ENCODE assay signal across 9 cellular contexts in the genomic region with DNA sequence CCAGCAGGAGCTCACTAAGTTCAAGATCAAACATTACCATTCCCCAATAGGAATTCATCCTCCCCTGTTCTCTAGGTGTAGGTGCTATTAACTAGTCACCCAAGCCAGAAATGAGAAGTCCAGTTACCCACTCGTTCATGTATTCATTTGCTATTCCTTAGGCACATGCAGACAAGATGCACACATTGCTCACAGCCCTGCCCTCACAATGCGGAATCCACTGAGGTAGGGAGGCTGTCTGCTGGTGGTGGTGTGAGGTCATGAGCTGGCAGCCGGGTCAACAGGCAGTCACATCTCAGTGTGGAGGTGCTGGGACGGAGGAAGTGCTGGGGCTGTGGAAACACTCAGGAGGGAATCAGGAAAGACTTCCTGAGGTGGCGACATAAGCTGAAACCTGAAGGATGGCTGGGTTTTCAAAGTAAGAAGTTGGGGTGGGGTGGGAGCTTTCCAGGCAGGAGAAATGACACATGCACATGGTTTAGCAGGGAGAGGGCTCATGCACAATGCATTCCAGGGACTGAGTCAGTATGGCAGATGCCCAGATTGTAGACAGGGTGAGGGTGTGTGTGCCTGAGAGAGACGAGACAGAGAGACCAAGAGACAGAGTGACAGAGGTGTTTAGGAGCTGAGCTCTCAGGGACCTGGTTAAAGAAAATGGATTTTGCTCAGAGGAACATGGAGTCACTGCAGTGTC.
DNase-seq lines count a peak whose midpoint lies in the region; ATAC-seq and TF ChIP-seq lines count a peak whose summit lies in the region.
"Had no signal": no experiment of that assay in that cellular context is flagged by ENCODE, and none has a peak within 500 bp of the region (broad histone marks: within the 10 kb centered on the region; RNA-seq: fewer than 3 reads in every experiment).

No MANE protein-coding gene starts in this region.

- WGBS in GM23248 (ENCODE audit: low coverage in 1 of 2, low lambda C conversion rate in 2 of 2, missing lambda C conversion rate in 2 of 2), 2 experiments, result 11 to 12% methylated on average over 6 of the region's 6 CpGs
- 79% methylated on average over 6 of the region's 6 CpGs for WGBS in hepatocyte (ENCODE audit: low lambda C conversion rate, missing lambda C conversion rate)

- peaks cover 20% of the 10 kb centered on the region for H3K4me1 ChIP-seq in GM23248 (ENCODE audit: insufficient read depth)
- H3K4me1 ChIP-seq in RWPE2 (ENCODE audit: insufficient read depth, poor library complexity, severe bottlenecking), result peaks cover 13% of the 10 kb centered on the region
- no peaks in the 10 kb centered on the region for H3K4me1 ChIP-seq in hepatocyte (ENCODE audit: insufficient read depth)
- H3K4me1 ChIP-seq in SJCRH30, result no peaks in the 10 kb centered on the region

- H3K27me3 ChIP-seq in GM23248 (replicated peaks; ENCODE audit: insufficient read depth) (no peaks in the 10 kb centered on the region), RWPE2 (ENCODE audit: insufficient read depth, poor library complexity, severe bottlenecking) (no peaks in the 10 kb centered on the region), hepatocyte (no peaks in the 10 kb centered on the region), SJCRH30 (no peaks in the 10 kb centered on the region)
- H3K27me3 ChIP-seq: heart left ventricle had no signal

- no peak for TF ChIP-seq CTCF in RWPE2 (IDR thresholded peaks at IDR 0.05; ENCODE audit: poor library complexity, severe bottlenecking)
- no peak for TF ChIP-seq CTCF in retinal pigment epithelial cell (conservative IDR thresholded peaks at IDR 0.05; ENCODE audit: low read depth, low read length)
- no peak for TF ChIP-seq CTCF in hepatocyte (IDR thresholded peaks at IDR 0.05; ENCODE audit: poor library complexity)

- H3K4me3 ChIP-seq in GM23248, result peak overlapping the region; percentile 14; the same call in 1 of the 2 replicates
- H3K4me3 ChIP-seq in RWPE2 (ENCODE audit: severe bottlenecking), result no peak overlapping the region
- no peak overlapping the region for H3K4me3 ChIP-seq in retinal pigment epithelial cell (ENCODE audit: low read length)
- no peak overlapping the region for H3K4me3 ChIP-seq in hepatocyte
- no peak overlapping the region for H3K4me3 ChIP-seq in SJCRH30
- H3K4me3 ChIP-seq: heart left ventricle had no signal

- H3K4me2 ChIP-seq in GM23248 (ENCODE audit: unreplicated experiment) (peak overlapping the region; percentile 48), hepatocyte (no peak overlapping the region)

- peak overlapping the region; percentile 36; the same call in 1 of the 2 replicates for H2AFZ ChIP-seq in GM23248
- no peak overlapping the region for H2AFZ ChIP-seq in hepatocyte

- no peaks in the 10 kb centered on the region for H3K79me2 ChIP-seq in GM23248 (ENCODE audit: insufficient read depth)
- no peaks in the 10 kb centered on the region for H3K79me2 ChIP-seq in hepatocyte

- DNase-seq in GM23248 (peak; percentile 94), RWPE2 (ENCODE audit: low spot score) (no peak), fibroblast of gingiva (ENCODE audit: low read depth) (peak; percentile 71), retinal pigment epithelial cell (ENCODE audit: low read depth) (peak; percentile 32), OCI-M1 (lab: John Stamatoyannopoulos, UW) (no peak), hepatocyte (ENCODE audit: low spot score) (no peak), T-helper 1 cell (no peak), SJCRH30 (no peak)
- DNase-seq: heart left ventricle had no signal

- H3K9ac ChIP-seq in GM23248, result peak overlapping the region; percentile 52

- H4K20me1 ChIP-seq in GM23248 (ENCODE audit: insufficient read depth) (no peaks in the 10 kb centered on the region), hepatocyte (ENCODE audit: insufficient read depth, poor library complexity, severe bottlenecking) (no peaks in the 10 kb centered on the region)

- ATAC-seq in RWPE2 (ENCODE audit: low read depth), result peak; percentile 99

- peaks cover 13% of the 10 kb centered on the region for H3F3A ChIP-seq in GM23248 (ENCODE audit: insufficient read depth)

- H3K9me3 ChIP-seq in GM23248 (ENCODE audit: low read depth) (no peaks in the 10 kb centered on the region), RWPE2 (ENCODE audit: severe bottlenecking) (no peaks in the 10 kb centered on the region), hepatocyte (ENCODE audit: low read depth) (no peaks in the 10 kb centered on the region), SJCRH30 (replicated peaks) (no peaks in the 10 kb centered on the region)

- no peaks in the 10 kb centered on the region for H3K36me3 ChIP-seq in GM23248 (ENCODE audit: low read depth)
- no peaks in the 10 kb centered on the region for H3K36me3 ChIP-seq in RWPE2 (ENCODE audit: low read depth)
- no peaks in the 10 kb centered on the region for H3K36me3 ChIP-seq in hepatocyte (replicated peaks; ENCODE audit: insufficient read depth, low read depth)
- H3K36me3 ChIP-seq in SJCRH30, result no peaks in the 10 kb centered on the region
- H3K36me3 ChIP-seq: heart left ventricle had no signal

- H3K27ac ChIP-seq in GM23248 (peak overlapping the region; percentile 74), RWPE2 (ENCODE audit: poor library complexity, severe bottlenecking) (peak overlapping the region; percentile 33), hepatocyte (no peak overlapping the region), SJCRH30 (no peak overlapping the region)
- H3K27ac ChIP-seq: heart left ventricle had no signal

- H3K9me2 ChIP-seq in GM23248 (ENCODE audit: insufficient read depth) (no peaks in the 10 kb centered on the region), hepatocyte (replicated peaks; ENCODE audit: insufficient read depth) (no peaks in the 10 kb centered on the region)

- in situ Hi-C loops in GM23248 (cut with MboI), result no loop called here

Comparison
In these comparisons a context has a peak if more than half of its experiments do, and no peak if none do; other contexts are left out.
1. DNase-seq: peak in GM23248 (single experiment), fibroblast of gingiva (single experiment) and retinal pigment epithelial cell (single experiment); none in RWPE2 (single experiment), OCI-M1 (single experiment), hepatocyte (single experiment), T-helper 1 cell (0 of 5) and SJCRH30 (0 of 2).
2. H3K27ac ChIP-seq: peak in GM23248 (single experiment) and RWPE2 (single experiment); none in hepatocyte (single experiment) and SJCRH30 (single experiment).